In genomic region chr6:96926425-96926824, GRCh38 we compare ENCODE assay signal across 1 cellular context.
TF ChIP-seq lines count a peak whose summit lies in the region.

No MANE protein-coding gene starts in this region.

TF ChIP-seq in K562, 482 proteins besides CTCF, POLR2A, EP300 and RAD21 (continued from another document and continues in another):
- no peak for TF ChIP-seq ZNF518B (CRISPR knock-in tag; IDR thresholded peaks at IDR 0.05)
- TF ChIP-seq MEF2A (IDR thresholded peaks at IDR 0.05; ENCODE audit: control insufficient read depth, low read depth, low read length): no peak
- TF ChIP-seq XRCC4 (IDR thresholded peaks at IDR 0.05; ENCODE audit: extremely low read depth, insufficient read depth, insufficient read length): no peak
- peak; percentile 73 to 83 for TF ChIP-seq E2F6 (IDR thresholded peaks at IDR 0.05; ENCODE audit: borderline replicate concordance in 1 of 2, extremely low read depth in 1 of 2, insufficient read depth in 1 of 2, insufficient read length in 1 of 2, low read depth in 1 of 2, low read length in 1 of 2, poor library complexity in 1 of 2, severe bottlenecking in 1 of 2)
- TF ChIP-seq AFF4 (CRISPR knock-in tag; IDR thresholded peaks at IDR 0.05): no peak
- no peak for TF ChIP-seq KDM5B (IDR thresholded peaks at IDR 0.05; ENCODE audit: insufficient replicate concordance, low read depth, low read length)
- TF ChIP-seq IRF9 (tag; IDR thresholded peaks at IDR 0.05): no peak
- TF ChIP-seq MGA (IDR thresholded peaks at IDR 0.05): peak; percentile 93
- no peak for TF ChIP-seq MTF1 (CRISPR knock-in tag; IDR thresholded peaks at IDR 0.05; ENCODE audit: borderline replicate concordance)
- no peak for TF ChIP-seq CBX1 (IDR thresholded peaks at IDR 0.05; ENCODE audit: low read depth)
- peak; percentile 30; the same call in 1 of the 2 replicates for TF ChIP-seq MTA3 (IDR thresholded peaks at IDR 0.05; ENCODE audit: borderline replicate concordance)
- TF ChIP-seq CEBPG (CRISPR knock-in tag; IDR thresholded peaks at IDR 0.05): no peak
- no peak for TF ChIP-seq CEBPG (tag; conservative IDR thresholded peaks at IDR 0.05 in 1 of 2, IDR thresholded peaks at IDR 0.05 in 1 of 2)
- TF ChIP-seq CUX1 (CRISPR knock-in tag; IDR thresholded peaks at IDR 0.05): no peak
- TF ChIP-seq FOXM1 (IDR thresholded peaks at IDR 0.05; ENCODE audit: low read depth): no peak
- no peak for TF ChIP-seq FOXM1 (CRISPR knock-in tag; IDR thresholded peaks at IDR 0.05; ENCODE audit: low read depth)
- TF ChIP-seq ADNP (tag; IDR thresholded peaks at IDR 0.05): no peak
- TF ChIP-seq CTBP1 (IDR thresholded peaks at IDR 0.05; ENCODE audit: borderline replicate concordance): no peak; the same call in 1 of the 2 replicates
- TF ChIP-seq ZNF134 (CRISPR knock-in tag; conservative IDR thresholded peaks at IDR 0.05): no peak
- no peak for TF ChIP-seq DEAF1 (CRISPR knock-in tag; IDR thresholded peaks at IDR 0.05)
- no peak for TF ChIP-seq CAMTA2 (CRISPR knock-in tag; conservative IDR thresholded peaks at IDR 0.05)
- no peak for TF ChIP-seq RBM15 (IDR thresholded peaks at IDR 0.05; ENCODE audit: insufficient read depth, low read length)
- no peak for TF ChIP-seq ZNF507 (tag; conservative IDR thresholded peaks at IDR 0.05)
- no peak for TF ChIP-seq ZNF224 (CRISPR knock-in tag; IDR thresholded peaks at IDR 0.05)
